ENCODE assay signal across 24 cellular contexts in the genomic region with DNA sequence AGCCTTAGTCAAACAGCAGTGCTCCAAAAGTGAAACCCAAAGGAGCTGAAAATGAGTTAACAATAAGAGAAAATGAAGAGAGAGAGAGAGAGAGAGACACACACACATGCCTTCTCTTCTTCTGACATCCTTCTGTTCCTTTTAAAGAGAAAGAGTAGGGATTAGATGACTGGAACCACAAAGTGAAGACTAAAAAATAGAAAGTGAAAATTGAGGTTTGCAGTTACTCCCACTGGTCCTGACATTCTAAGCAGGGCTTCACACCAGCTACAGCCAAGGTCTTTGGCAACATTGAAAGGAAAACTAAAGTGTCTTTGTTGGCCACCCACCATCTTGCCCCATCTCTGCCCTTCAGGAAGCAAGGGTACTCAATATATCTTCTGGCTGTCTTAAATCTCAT. TPM values are rescaled to one million over a fixed set of nuclear protein-coding genes. Genes with fewer than 3 reads are reported as not detected.
DNase-seq lines count a peak whose midpoint lies in the region; ATAC-seq and TF ChIP-seq lines count a peak whose summit lies in the region.
"Had no signal": no experiment of that assay in that cellular context is flagged by ENCODE, and none has a peak within 500 bp of the region (broad histone marks: within the 10 kb centered on the region; RNA-seq: fewer than 3 reads in every experiment).

No MANE protein-coding gene starts in this region.

- peak; percentile 33 for ATAC-seq in activated CD8-positive, alpha-beta memory T cell treated with anti-CD3 and anti-CD28 coated beads, Interleukin-2, amount 10 ng/mL, durations not matched to agents 7 days and 5 days
- peak; percentile 48 for ATAC-seq in HG02852 (IDR thresholded peaks at IDR 0.05; ENCODE audit: unreplicated experiment)
- peak; percentile 81 for ATAC-seq in stimulated activated effector memory CD8-positive, alpha-beta T cell treated with anti-CD3 and anti-CD28 coated beads, Interleukin-12 subunit alpha, Interleukin-12 subunit beta, amount 100 ng/mL, for 72 hours
- ATAC-seq: A549, T-helper 17 cell had no signal

- no peak overlapping the region for H3K4me3 Mint-ChIP-seq in activated CD8-positive, alpha-beta memory T cell treated with anti-CD3 and anti-CD28 coated beads, Interleukin-2, amount 10 ng/mL, durations not matched to agents 7 days and 5 days
- H3K4me3 Mint-ChIP-seq in activated T-helper 2 cell treated with anti-CD3 and anti-CD28 coated beads, Interferon-gamma antibody, Interleukin-2, Interleukin-4, amounts not matched to agents 10 μg/mL and 5 μg/mL and 100 μg/mL, durations not matched to agents 14 hours and 24 hours and 36 hours (ENCODE audit: low read depth) = no peak overlapping the region
- H3K4me3 Mint-ChIP-seq in stimulated activated effector memory CD8-positive, alpha-beta T cell treated with anti-CD3 and anti-CD28 coated beads, Interleukin-12 subunit alpha, Interleukin-12 subunit beta, amount 100 ng/mL, for 72 hours = no peak overlapping the region
- no peak overlapping the region for H3K4me3 Mint-ChIP-seq in Caco-2 (ENCODE audit: unreplicated experiment)
- H3K4me3 Mint-ChIP-seq: mesothelial cell of epicardium, T-helper 17 cell, type B pancreatic cell had no signal

- H3K4me3 ChIP-seq in Caco-2 (ENCODE audit: low read depth, low read length) = no peak overlapping the region
- H3K4me3 ChIP-seq: A549, dorsolateral prefrontal cortex had no signal

- peak overlapping the region; percentile 29 for H3K27ac Mint-ChIP-seq in activated CD8-positive, alpha-beta memory T cell treated with anti-CD3 and anti-CD28 coated beads, Interleukin-2, amount 10 ng/mL, durations not matched to agents 7 days and 5 days
- peak overlapping the region; percentile 72 for H3K27ac Mint-ChIP-seq in activated T-helper 2 cell treated with anti-CD3 and anti-CD28 coated beads, Interferon-gamma antibody, Interleukin-2, Interleukin-4, amounts not matched to agents 10 μg/mL and 5 μg/mL and 100 μg/mL, durations not matched to agents 14 hours and 24 hours and 36 hours
- H3K27ac Mint-ChIP-seq in stimulated activated effector memory CD8-positive, alpha-beta T cell treated with anti-CD3 and anti-CD28 coated beads, Interleukin-12 subunit alpha, Interleukin-12 subunit beta, amount 100 ng/mL, for 72 hours = no peak overlapping the region
- H3K27ac Mint-ChIP-seq in Caco-2 (ENCODE audit: unreplicated experiment) = no peak overlapping the region
- H3K27ac Mint-ChIP-seq: mesothelial cell of epicardium, T-helper 17 cell, type B pancreatic cell had no signal

- peaks cover 60% of the 10 kb centered on the region for H3K36me3 Mint-ChIP-seq in activated CD8-positive, alpha-beta memory T cell treated with anti-CD3 and anti-CD28 coated beads, Interleukin-2, amount 10 ng/mL, durations not matched to agents 7 days and 5 days
- H3K36me3 Mint-ChIP-seq in activated T-helper 2 cell treated with anti-CD3 and anti-CD28 coated beads, Interferon-gamma antibody, Interleukin-2, Interleukin-4, amounts not matched to agents 10 μg/mL and 5 μg/mL and 100 μg/mL, durations not matched to agents 14 hours and 24 hours and 36 hours (ENCODE audit: low read depth) = peaks cover 70% of the 10 kb centered on the region
- H3K36me3 Mint-ChIP-seq in stimulated activated effector memory CD8-positive, alpha-beta T cell treated with anti-CD3 and anti-CD28 coated beads, Interleukin-12 subunit alpha, Interleukin-12 subunit beta, amount 100 ng/mL, for 72 hours = peaks cover 100% of the 10 kb centered on the region
- peaks cover 54% of the 10 kb centered on the region for H3K36me3 Mint-ChIP-seq in Caco-2 (ENCODE audit: insufficient read depth, unreplicated experiment)

- peaks cover 17% of the 10 kb centered on the region for H3K4me1 Mint-ChIP-seq in activated CD8-positive, alpha-beta memory T cell treated with anti-CD3 and anti-CD28 coated beads, Interleukin-2, amount 10 ng/mL, durations not matched to agents 7 days and 5 days
- H3K4me1 Mint-ChIP-seq in activated T-helper 2 cell treated with anti-CD3 and anti-CD28 coated beads, Interferon-gamma antibody, Interleukin-2, Interleukin-4, amounts not matched to agents 10 μg/mL and 5 μg/mL and 100 μg/mL, durations not matched to agents 14 hours and 24 hours and 36 hours (ENCODE audit: low read depth) = peaks cover 13% of the 10 kb centered on the region
- peaks cover 16% of the 10 kb centered on the region for H3K4me1 Mint-ChIP-seq in stimulated activated effector memory CD8-positive, alpha-beta T cell treated with anti-CD3 and anti-CD28 coated beads, Interleukin-12 subunit alpha, Interleukin-12 subunit beta, amount 100 ng/mL, for 72 hours
- no peaks in the 10 kb centered on the region for H3K4me1 Mint-ChIP-seq in Caco-2 (ENCODE audit: low read depth, unreplicated experiment)
- H3K4me1 Mint-ChIP-seq: mesothelial cell of epicardium had no signal

- CTCF ChIA-PET in activated CD8-positive, alpha-beta memory T cell treated with anti-CD3 and anti-CD28 coated beads, Interleukin-2, amount 10 ng/mL, durations not matched to agents 7 days and 5 days (lab: Charles Lee) = interaction anchor here (1.1 kb wide), 1 partner anchor 12 kb away, joined by 3 read pairs; no protein-coding TSS in a partner anchor
- CTCF ChIA-PET in Caco-2 (lab: Charles Lee) = no interaction called here

- peaks cover 2% of the 10 kb centered on the region for H3K9me3 Mint-ChIP-seq in activated CD8-positive, alpha-beta memory T cell treated with anti-CD3 and anti-CD28 coated beads, Interleukin-2, amount 10 ng/mL, durations not matched to agents 7 days and 5 days (ENCODE audit: low read depth)
- peaks cover 5% of the 10 kb centered on the region for H3K9me3 Mint-ChIP-seq in activated T-helper 2 cell treated with anti-CD3 and anti-CD28 coated beads, Interferon-gamma antibody, Interleukin-2, Interleukin-4, amounts not matched to agents 10 μg/mL and 5 μg/mL and 100 μg/mL, durations not matched to agents 14 hours and 24 hours and 36 hours
- H3K9me3 Mint-ChIP-seq in stimulated activated effector memory CD8-positive, alpha-beta T cell treated with anti-CD3 and anti-CD28 coated beads, Interleukin-12 subunit alpha, Interleukin-12 subunit beta, amount 100 ng/mL, for 72 hours = no peaks in the 10 kb centered on the region
- no peaks in the 10 kb centered on the region for H3K9me3 Mint-ChIP-seq in Caco-2 (ENCODE audit: unreplicated experiment)
- H3K9me3 Mint-ChIP-seq: type B pancreatic cell had no signal

- intact Hi-C loops in activated T-helper 2 cell treated with anti-CD3 and anti-CD28 coated beads, Interferon-gamma antibody, Interleukin-2, Interleukin-4, amounts not matched to agents 10 μg/mL and 5 μg/mL and 100 μg/mL, durations not matched to agents 14 hours and 24 hours and 36 hours (cut with micrococcal nuclease) = loop anchor here (1.0 to 10.0 kb wide), 5 partner anchors 62 to 420 kb away; a partner anchor contains a TSS
- intact Hi-C loops in Caco-2 (cut with micrococcal nuclease; ENCODE audit: unreplicated experiment) = no loop called here

- H3K27me3 Mint-ChIP-seq in activated CD8-positive, alpha-beta memory T cell treated with anti-CD3 and anti-CD28 coated beads, Interleukin-2, amount 10 ng/mL, durations not matched to agents 7 days and 5 days = no peaks in the 10 kb centered on the region
- no peaks in the 10 kb centered on the region for H3K27me3 Mint-ChIP-seq in activated T-helper 2 cell treated with anti-CD3 and anti-CD28 coated beads, Interferon-gamma antibody, Interleukin-2, Interleukin-4, amounts not matched to agents 10 μg/mL and 5 μg/mL and 100 μg/mL, durations not matched to agents 14 hours and 24 hours and 36 hours (ENCODE audit: low read depth)
- H3K27me3 Mint-ChIP-seq in Caco-2 (ENCODE audit: insufficient read depth, unreplicated experiment) = no peaks in the 10 kb centered on the region
- H3K27me3 Mint-ChIP-seq: T-helper 17 cell, type B pancreatic cell had no signal

- TF ChIP-seq CTCF in Caco-2 (IDR thresholded peaks at IDR 0.05; ENCODE audit: insufficient read depth in 1 of 2, low read depth in 1 of 2, low read length in 1 of 2, severe bottlenecking in 1 of 2, unreplicated experiment in 1 of 2) = no peak

- no peaks in the 10 kb centered on the region; the same call in 1 of the 2 replicates for H3K4me1 ChIP-seq in Caco-2
- H3K4me1 ChIP-seq: A549 had no signal

- H3K27me3 ChIP-seq in Caco-2 (replicated peaks; ENCODE audit: control insufficient read depth, insufficient read depth, low read length) = no peaks in the 10 kb centered on the region
- H3K27me3 ChIP-seq: dorsolateral prefrontal cortex had no signal

- no peaks in the 10 kb centered on the region; the same call in 1 of the 2 replicates for H3K36me3 ChIP-seq in Caco-2 (ENCODE audit: control insufficient read depth, insufficient read depth, low read length)

- no TSS peak for BruUV-seq in Caco-2 (replicated peaks; lab: Mats Ljungman, UMichigan)

- POLR2A ChIA-PET in Caco-2 (lab: Charles Lee) = no interaction called here

- no peak for DNase-seq in activated CD8-positive, alpha-beta memory T cell treated with anti-CD3 and anti-CD28 coated beads, Interleukin-2, amount 10 ng/mL, durations not matched to agents 7 days and 5 days
- no peak for DNase-seq in activated CD8-positive, alpha-beta memory T cell treated with anti-CD3 and anti-CD28 coated beads for 24 hours
- DNase-seq in activated T-helper 2 cell treated with anti-CD3 and anti-CD28 coated beads, Interferon-gamma antibody, Interleukin-2, Interleukin-4, amounts not matched to agents 10 μg/mL and 5 μg/mL and 100 μg/mL, durations not matched to agents 14 hours and 24 hours and 36 hours (ENCODE audit: low spot score) = no peak
- DNase-seq in stimulated activated effector memory CD8-positive, alpha-beta T cell treated with anti-CD3 and anti-CD28 coated beads, Interleukin-12 subunit alpha, Interleukin-12 subunit beta, amount 100 ng/mL, for 72 hours (ENCODE audit: low spot score in 2 of 2) = no peak
- DNase-seq in Caco-2 = no peak
- no peak for DNase-seq in AG08396 (ENCODE audit: low spot score)
- no peak for DNase-seq in DMS79 (lab: John Stamatoyannopoulos, UW)
- DNase-seq: activated CD4-positive, CD25-positive, alpha-beta regulatory T cell; DMS79 treated with DMSO at 0.1 percent for 48 hours; dorsolateral prefrontal cortex; erythroblast; NCI-H1417; NCI-H526 treated with DMSO at 0.1 percent for 48 hours; nucleus accumbens; retina; SHP77; stimulated activated naive CD4-positive, alpha-beta T cell treated with Interleukin-2 at 50 U/mL for 16 hours; T-helper 17 cell had no signal

- H3K9me3 ChIP-seq in Caco-2 = no peaks in the 10 kb centered on the region
- H3K9me3 ChIP-seq: A549 had no signal

RNA-seq across cellular contexts. Expression of a gene that starts 59.2 kb away (rescaled TPM):
- total RNA-seq in activated CD8-positive, alpha-beta memory T cell treated with anti-CD3 and anti-CD28 coated beads, Interleukin-2, amount 10 ng/mL, durations not matched to agents 7 days and 5 days = not detected
- total RNA-seq in activated T-helper 2 cell treated with anti-CD3 and anti-CD28 coated beads, Interferon-gamma antibody, Interleukin-2, Interleukin-4, amounts not matched to agents 10 μg/mL and 5 μg/mL and 100 μg/mL, durations not matched to agents 14 hours and 24 hours and 36 hours = not detected in 2 replicates
- 0.57 TPM in 1 of 2 replicates, not detected in the other for total RNA-seq in Caco-2 (2022)
- total RNA-seq: bronchial epithelial cell, OCI-LY7 had no signal

Comparison
In these comparisons a context has a peak if more than half of its experiments do, and no peak if none do; other contexts are left out.
1. H3K27ac Mint-ChIP-seq: peak in activated CD8-positive, alpha-beta memory T cell treated with anti-CD3 and anti-CD28 coated beads, Interleukin-2, amount 10 ng/mL, durations not matched to agents 7 days and 5 days (single experiment) and activated T-helper 2 cell treated with anti-CD3 and anti-CD28 coated beads, Interferon-gamma antibody, Interleukin-2, Interleukin-4, amounts not matched to agents 10 μg/mL and 5 μg/mL and 100 μg/mL, durations not matched to agents 14 hours and 24 hours and 36 hours (single experiment); none in stimulated activated effector memory CD8-positive, alpha-beta T cell treated with anti-CD3 and anti-CD28 coated beads, Interleukin-12 subunit alpha, Interleukin-12 subunit beta, amount 100 ng/mL, for 72 hours (single experiment) and Caco-2 (single experiment).
2. Peak in every context shown above with its lines, with median percentiles within 50 percentile points of each other: ATAC-seq.